Comparison of ENCODE assay signal across 14 cellular contexts in genomic region chrX:115449742-115450141, GRCh38.
DNase-seq lines count a peak whose midpoint lies in the region; ATAC-seq, FAIRE-seq and TF ChIP-seq lines count a peak whose summit lies in the region.
"Had no signal": no experiment of that assay in that cellular context is flagged by ENCODE, and none has a peak within 500 bp of the region (broad histone marks: within the 10 kb centered on the region; RNA-seq: fewer than 3 reads in every experiment).

No MANE protein-coding gene starts in this region.

- no peak overlapping the region for H3K4me2 ChIP-seq in astrocyte (ENCODE audit: low read length)
- H3K4me2 ChIP-seq: KMS-11 had no signal

- H3K27me3 ChIP-seq in astrocyte (ENCODE audit: insufficient read depth, low read length) (no peaks in the 10 kb centered on the region), foreskin keratinocyte (no peaks in the 10 kb centered on the region)
- H3K27me3 ChIP-seq: cardiac muscle cell had no signal

- no peaks in the 10 kb centered on the region for H3K4me1 Mint-ChIP-seq in astrocyte (ENCODE audit: low read depth, unreplicated experiment)
- no peaks in the 10 kb centered on the region for H3K4me1 Mint-ChIP-seq in stimulated activated naive CD8-positive, alpha-beta T cell treated with anti-CD3 and anti-CD28 coated beads, Interleukin-15, amount 100 ng/mL, for 72 hours

- H3K27ac ChIP-seq in astrocyte (ENCODE audit: low read depth, low read length), result no peak overlapping the region
- H3K27ac ChIP-seq in foreskin keratinocyte, result no peak overlapping the region
- H3K27ac ChIP-seq: cardiac muscle cell, KMS-11 had no signal

- H4K20me1 ChIP-seq in astrocyte (ENCODE audit: insufficient read depth, low read length), result no peaks in the 10 kb centered on the region

- H3K4me1 ChIP-seq in astrocyte (ENCODE audit: insufficient read depth, low read length), result no peaks in the 10 kb centered on the region
- H3K4me1 ChIP-seq in foreskin keratinocyte, result no peaks in the 10 kb centered on the region

- ATAC-seq in left cardiac atrium, result no peak
- no peak for ATAC-seq in stimulated activated naive CD8-positive, alpha-beta T cell treated with anti-CD3 and anti-CD28 coated beads, Interleukin-15, amount 100 ng/mL, for 72 hours
- no peak for ATAC-seq in HG03432 (IDR thresholded peaks at IDR 0.05; ENCODE audit: unreplicated experiment)
- ATAC-seq in foreskin keratinocyte, result no peak

- H3K36me3 ChIP-seq in astrocyte (ENCODE audit: insufficient read depth, low read length), result no peaks in the 10 kb centered on the region
- H3K36me3 ChIP-seq: cardiac muscle cell, HAP-1 had no signal

- no peaks in the 10 kb centered on the region for H3K27me3 Mint-ChIP-seq in astrocyte (ENCODE audit: low read depth, unreplicated experiment)
- no peaks in the 10 kb centered on the region for H3K27me3 Mint-ChIP-seq in stimulated activated naive CD8-positive, alpha-beta T cell treated with anti-CD3 and anti-CD28 coated beads, Interleukin-15, amount 100 ng/mL, for 72 hours

- no peak overlapping the region for H3K27ac Mint-ChIP-seq in astrocyte (ENCODE audit: unreplicated experiment)
- H3K27ac Mint-ChIP-seq in stimulated activated naive CD8-positive, alpha-beta T cell treated with anti-CD3 and anti-CD28 coated beads, Interleukin-15, amount 100 ng/mL, for 72 hours, result no peak overlapping the region

- no peak overlapping the region for H2AFZ ChIP-seq in astrocyte (ENCODE audit: low read depth, low read length)

- intact Hi-C loops in left cardiac atrium (cut with DNase I), result no loop called here

- no peak overlapping the region for H3K4me3 ChIP-seq in astrocyte (ENCODE audit: insufficient read depth, low read depth, low read length)
- H3K4me3 ChIP-seq: cardiac muscle cell, HAP-1 had no signal

- DNase-seq in HS-27A (ENCODE audit: low read depth) (peak; percentile 27), astrocyte (ENCODE audit: low read depth) (peak; percentile 37), left cardiac atrium (peak; percentile 53), pulmonary artery endothelial cell (ENCODE audit: low read depth, low spot score) (peak; percentile 61), NCI-H510A treated with DMSO at 0.1 percent for 48 hours (lab: John Stamatoyannopoulos, UW) (no peak), foreskin keratinocyte (no peak)
- DNase-seq in stimulated activated naive CD8-positive, alpha-beta T cell treated with anti-CD3 and anti-CD28 coated beads, Interleukin-15, amount 100 ng/mL, for 72 hours, result no peak
- DNase-seq: activated T-cell treated with anti-CD3 and anti-CD28 coated beads, Interleukin-2, amount 50 U/mL, for 48 hours; COR-L47 had no signal

- no peaks in the 10 kb centered on the region for H3K36me3 Mint-ChIP-seq in astrocyte (ENCODE audit: low read depth, unreplicated experiment)

- H3K79me2 ChIP-seq in astrocyte (ENCODE audit: insufficient read depth, low read length), result no peaks in the 10 kb centered on the region

- H3K9me3 Mint-ChIP-seq in astrocyte (ENCODE audit: unreplicated experiment), result no peaks in the 10 kb centered on the region
- H3K9me3 Mint-ChIP-seq in stimulated activated naive CD8-positive, alpha-beta T cell treated with anti-CD3 and anti-CD28 coated beads, Interleukin-15, amount 100 ng/mL, for 72 hours, result no peaks in the 10 kb centered on the region

- TF ChIP-seq CTCF in astrocyte (IDR thresholded peaks at IDR 0.05; ENCODE audit: insufficient read depth, low read depth, low read length) (no peak), foreskin keratinocyte (conservative IDR thresholded peaks at IDR 0.05) (no peak)

- no peak for FAIRE-seq in astrocyte (lab: Jason Lieb, UNC)
- FAIRE-seq: GM12891 had no signal

- no peak overlapping the region for H3K9ac ChIP-seq in astrocyte (ENCODE audit: low read length)
- H3K9ac ChIP-seq: KMS-11 had no signal

- no peak overlapping the region for H3K4me3 Mint-ChIP-seq in astrocyte (ENCODE audit: unreplicated experiment)
- no peak overlapping the region for H3K4me3 Mint-ChIP-seq in stimulated activated naive CD8-positive, alpha-beta T cell treated with anti-CD3 and anti-CD28 coated beads, Interleukin-15, amount 100 ng/mL, for 72 hours

- no peaks in the 10 kb centered on the region for H3K9me3 ChIP-seq in astrocyte (ENCODE audit: insufficient read depth, low read depth, low read length)
- H3K9me3 ChIP-seq: HAP-1 had no signal

Comparison
In these comparisons a context has a peak if more than half of its experiments do, and no peak if none do; other contexts are left out.
1. DNase-seq: peak in HS-27A (single experiment), astrocyte (single experiment), left cardiac atrium (single experiment) and pulmonary artery endothelial cell (single experiment); none in NCI-H510A treated with DMSO at 0.1 percent for 48 hours (single experiment), stimulated activated naive CD8-positive, alpha-beta T cell treated with anti-CD3 and anti-CD28 coated beads, Interleukin-15, amount 100 ng/mL, for 72 hours (0 of 2) and foreskin keratinocyte (0 of 2).